In genomic region chr1:68493193-68493592, GRCh38 we compare ENCODE assay signal across 15 cellular contexts. TPM values are rescaled to one million over a fixed set of nuclear protein-coding genes. Genes with fewer than 3 reads are reported as not detected.
A peak's percentile ranks its signal among the peaks of the same experiment; 100 is the strongest.
DNase-seq lines count a peak whose midpoint lies in the region; ATAC-seq and TF ChIP-seq lines count a peak whose summit lies in the region.
"Had no signal": no experiment of that assay in that cellular context is flagged by ENCODE, and none has a peak within 500 bp of the region (broad histone marks: within the 10 kb centered on the region; RNA-seq: fewer than 3 reads in every experiment).

No MANE protein-coding gene starts in this region.

- peaks cover 83% of the 10 kb centered on the region for H3K36me3 ChIP-seq in DOHH2 (ENCODE audit: control insufficient read depth, low read length)
- H3K36me3 ChIP-seq in SU-DHL-6 (ENCODE audit: low read length): peaks cover 49% of the 10 kb centered on the region
- peaks cover 47% of the 10 kb centered on the region for H3K36me3 ChIP-seq in neural progenitor cell

- H3K9me3 ChIP-seq in DOHH2 (ENCODE audit: control insufficient read depth, insufficient read depth, low read length) (no peaks in the 10 kb centered on the region), SU-DHL-6 (ENCODE audit: insufficient read depth, low read length) (no peaks in the 10 kb centered on the region), neural progenitor cell (ENCODE audit: low read depth) (no peaks in the 10 kb centered on the region)
- H3K9me3 ChIP-seq: A549 had no signal

- H3K4me2 ChIP-seq in DOHH2 (ENCODE audit: low read length): peak overlapping the region; percentile 77
- peak overlapping the region; percentile 36 for H3K4me2 ChIP-seq in SU-DHL-6 (ENCODE audit: low read depth, low read length, poor library complexity, severe bottlenecking)
- peak overlapping the region; percentile 83 for H3K4me2 ChIP-seq in neural progenitor cell
- H3K4me2 ChIP-seq: A549 had no signal

- H3K27ac ChIP-seq in DOHH2 (ENCODE audit: low read depth, low read length) (no peak overlapping the region), SU-DHL-6 (ENCODE audit: low read depth, low read length) (no peak overlapping the region), neural progenitor cell (no peak overlapping the region)
- H3K27ac ChIP-seq: A549, RWPE1 had no signal

- H4K20me1 ChIP-seq in DOHH2 (ENCODE audit: control insufficient read depth, insufficient read depth, low read depth, low read length) (no peaks in the 10 kb centered on the region), SU-DHL-6 (ENCODE audit: low read depth, low read length) (no peaks in the 10 kb centered on the region), neural progenitor cell (ENCODE audit: low read depth) (peaks cover 12% of the 10 kb centered on the region)

- H3K27me3 Mint-ChIP-seq in HFFc6 (ENCODE audit: insufficient read depth) (peaks cover 3% of the 10 kb centered on the region; the same call in 1 of the 2 replicates), neural progenitor cell (ENCODE audit: insufficient read depth, low read depth) (peaks cover 2% of the 10 kb centered on the region)

- no peak for ATAC-seq in stimulated activated effector memory CD8-positive, alpha-beta T cell treated with anti-CD3 and anti-CD28 coated beads, Interleukin-12 subunit alpha, Interleukin-12 subunit beta, amount 100 ng/mL, for 72 hours
- ATAC-seq: A549 had no signal

- H3K4me3 ChIP-seq in DOHH2 (ENCODE audit: low read length) (peak overlapping the region; percentile 34), SU-DHL-6 (ENCODE audit: insufficient read depth, low read length, poor library complexity, severe bottlenecking) (no peak overlapping the region), neural progenitor cell (peak overlapping the region; percentile 12)
- H3K4me3 ChIP-seq: A549 had no signal

- peak overlapping the region; percentile 15; the same call in 1 of the 2 replicates for H3K27ac Mint-ChIP-seq in HFFc6
- no peak overlapping the region for H3K27ac Mint-ChIP-seq in neural progenitor cell
- H3K27ac Mint-ChIP-seq in stimulated activated effector memory CD8-positive, alpha-beta T cell treated with anti-CD3 and anti-CD28 coated beads, Interleukin-12 subunit alpha, Interleukin-12 subunit beta, amount 100 ng/mL, for 72 hours: no peak overlapping the region
- H3K27ac Mint-ChIP-seq: CD4-positive, alpha-beta T cell had no signal

- H3K4me1 ChIP-seq in DOHH2 (ENCODE audit: control insufficient read depth, low read length) (peaks cover 48% of the 10 kb centered on the region), neural progenitor cell (peaks cover 22% of the 10 kb centered on the region)

- H3K9me2 ChIP-seq in DOHH2 (replicated peaks; ENCODE audit: control insufficient read depth, low read length) (no peaks in the 10 kb centered on the region), SU-DHL-6 (replicated peaks; ENCODE audit: insufficient read depth, low read length) (no peaks in the 10 kb centered on the region)

- no peak overlapping the region for H2AFZ ChIP-seq in SU-DHL-6 (ENCODE audit: low read depth, low read length, severe bottlenecking)
- no peak overlapping the region for H2AFZ ChIP-seq in neural progenitor cell (replicated peaks)

- H3K9me3 Mint-ChIP-seq in HFFc6 (no peaks in the 10 kb centered on the region), neural progenitor cell (peaks cover 6% of the 10 kb centered on the region)
- no peaks in the 10 kb centered on the region for H3K9me3 Mint-ChIP-seq in stimulated activated effector memory CD8-positive, alpha-beta T cell treated with anti-CD3 and anti-CD28 coated beads, Interleukin-12 subunit alpha, Interleukin-12 subunit beta, amount 100 ng/mL, for 72 hours
- H3K9me3 Mint-ChIP-seq: CD4-positive, alpha-beta T cell had no signal

- H3K9ac ChIP-seq in SU-DHL-6 (ENCODE audit: low read length) (no peak overlapping the region; the same call in 1 of the 2 replicates), neural progenitor cell (no peak overlapping the region)

- TF ChIP-seq CTCF in DOHH2 (IDR thresholded peaks at IDR 0.05; ENCODE audit: low read depth, low read length, poor library complexity, severe bottlenecking): no peak
- TF ChIP-seq CTCF in HFFc6 (IDR thresholded peaks at IDR 0.05): no peak
- TF ChIP-seq CTCF in SU-DHL-6 (IDR thresholded peaks at IDR 0.05; ENCODE audit: insufficient read depth, low read length, poor library complexity, severe bottlenecking): no peak
- TF ChIP-seq CTCF in neural progenitor cell (IDR thresholded peaks at IDR 0.05): no peak

- H3K27me3 ChIP-seq in DOHH2 (ENCODE audit: control insufficient read depth, low read length): no peaks in the 10 kb centered on the region
- H3K27me3 ChIP-seq in SU-DHL-6 (ENCODE audit: low read length): no peaks in the 10 kb centered on the region
- no peaks in the 10 kb centered on the region for H3K27me3 ChIP-seq in neural progenitor cell

- peaks cover 78% of the 10 kb centered on the region for H3K79me2 ChIP-seq in DOHH2 (ENCODE audit: control insufficient read depth, low read length)
- H3K79me2 ChIP-seq in SU-DHL-6 (ENCODE audit: insufficient read depth, low read length): peaks cover 66% of the 10 kb centered on the region
- H3K79me2 ChIP-seq in neural progenitor cell (ENCODE audit: low read depth): peaks cover 74% of the 10 kb centered on the region

- H3F3A ChIP-seq in DOHH2 (ENCODE audit: control insufficient read depth, insufficient read depth) (no peaks in the 10 kb centered on the region), SU-DHL-6 (ENCODE audit: insufficient read depth) (no peaks in the 10 kb centered on the region; the same call in 1 of the 2 replicates), neural progenitor cell (ENCODE audit: low read depth) (no peaks in the 10 kb centered on the region)

- no peak for DNase-seq in HFFc6
- no peak for DNase-seq in neural progenitor cell (ENCODE audit: low spot score)
- DNase-seq in LoVo (ENCODE audit: low spot score): no peak
- no peak for DNase-seq in cerebellar cortex (ENCODE audit: low spot score)
- DNase-seq in stimulated activated effector memory CD8-positive, alpha-beta T cell treated with anti-CD3 and anti-CD28 coated beads, Interleukin-12 subunit alpha, Interleukin-12 subunit beta, amount 100 ng/mL, for 72 hours (ENCODE audit: low spot score in 2 of 2): no peak
- DNase-seq: CD4-positive, alpha-beta T cell; H7; MV-4-11; NCI-H1694 treated with DMSO at 0.1 percent for 48 hours; NCI-H748 treated with DMSO at 0.1 percent for 48 hours; SIG-M5 had no signal

- H3K36me3 Mint-ChIP-seq in HFFc6 (ENCODE audit: low read depth) (peaks cover 21% of the 10 kb centered on the region), neural progenitor cell (peaks cover 32% of the 10 kb centered on the region)
- H3K36me3 Mint-ChIP-seq in stimulated activated effector memory CD8-positive, alpha-beta T cell treated with anti-CD3 and anti-CD28 coated beads, Interleukin-12 subunit alpha, Interleukin-12 subunit beta, amount 100 ng/mL, for 72 hours: peaks cover 6% of the 10 kb centered on the region

- H3K4me3 Mint-ChIP-seq in HFFc6 (no peak overlapping the region), neural progenitor cell (no peak overlapping the region)
- H3K4me3 Mint-ChIP-seq in stimulated activated effector memory CD8-positive, alpha-beta T cell treated with anti-CD3 and anti-CD28 coated beads, Interleukin-12 subunit alpha, Interleukin-12 subunit beta, amount 100 ng/mL, for 72 hours: no peak overlapping the region
- H3K4me3 Mint-ChIP-seq: CD4-positive, alpha-beta T cell had no signal

- H3K4me1 Mint-ChIP-seq in HFFc6 (ENCODE audit: low read depth) (peaks cover 39% of the 10 kb centered on the region), neural progenitor cell (peaks cover 29% of the 10 kb centered on the region)
- peaks cover 10% of the 10 kb centered on the region for H3K4me1 Mint-ChIP-seq in stimulated activated effector memory CD8-positive, alpha-beta T cell treated with anti-CD3 and anti-CD28 coated beads, Interleukin-12 subunit alpha, Interleukin-12 subunit beta, amount 100 ng/mL, for 72 hours

RNA-seq across cellular contexts. Expression of gene DEPDC1, which starts 3.7 kb away (rescaled TPM):
- total RNA-seq in HFFc6 (2021; fragmentation: NEBNext Ultra II Directional; extraction: Animal tissue kit (Norgen Biotek cat#: 25700)): 10 to 100 TPM; 14.8 to 44.3 (median 36.7) TPM
- total RNA-seq in neural progenitor cell (ENCODE audit: low replicate concordance): 83.8 and 144 TPM in 2 replicates
- total RNA-seq: CD4-positive, alpha-beta T cell had no signal

RNA-seq across cellular contexts. Expression of gene RPE65, which starts 43.4 kb away (rescaled TPM):
- total RNA-seq in HFFc6 (2021; fragmentation: NEBNext Ultra II Directional; extraction: Animal tissue kit (Norgen Biotek cat#: 25700)): not detected
- not detected in 2 replicates for total RNA-seq in neural progenitor cell (ENCODE audit: low replicate concordance)
- total RNA-seq: CD4-positive, alpha-beta T cell; H7 had no signal
